In genomic region chr10:13728898-13729535, GRCh38 we compare ENCODE assay signal across 1 cellular context.
TF ChIP-seq lines count a peak whose summit lies in the region.

No MANE protein-coding gene starts in this region.

TF ChIP-seq in WTC11, 78 proteins besides CTCF, POLR2A, EP300 and RAD21 (continued from another document):
- no peak for TF ChIP-seq ZSCAN18 (CRISPR knock-in tag; IDR thresholded peaks at IDR 0.05)
- TF ChIP-seq FOXJ3 (CRISPR knock-in tag; IDR thresholded peaks at IDR 0.05; ENCODE audit: borderline replicate concordance) = no peak
- TF ChIP-seq CREB1 (CRISPR knock-in tag; IDR thresholded peaks at IDR 0.05) = no peak
- no peak for TF ChIP-seq EMX1 (CRISPR knock-in tag; IDR thresholded peaks at IDR 0.05)
- TF ChIP-seq, protein P1, sequence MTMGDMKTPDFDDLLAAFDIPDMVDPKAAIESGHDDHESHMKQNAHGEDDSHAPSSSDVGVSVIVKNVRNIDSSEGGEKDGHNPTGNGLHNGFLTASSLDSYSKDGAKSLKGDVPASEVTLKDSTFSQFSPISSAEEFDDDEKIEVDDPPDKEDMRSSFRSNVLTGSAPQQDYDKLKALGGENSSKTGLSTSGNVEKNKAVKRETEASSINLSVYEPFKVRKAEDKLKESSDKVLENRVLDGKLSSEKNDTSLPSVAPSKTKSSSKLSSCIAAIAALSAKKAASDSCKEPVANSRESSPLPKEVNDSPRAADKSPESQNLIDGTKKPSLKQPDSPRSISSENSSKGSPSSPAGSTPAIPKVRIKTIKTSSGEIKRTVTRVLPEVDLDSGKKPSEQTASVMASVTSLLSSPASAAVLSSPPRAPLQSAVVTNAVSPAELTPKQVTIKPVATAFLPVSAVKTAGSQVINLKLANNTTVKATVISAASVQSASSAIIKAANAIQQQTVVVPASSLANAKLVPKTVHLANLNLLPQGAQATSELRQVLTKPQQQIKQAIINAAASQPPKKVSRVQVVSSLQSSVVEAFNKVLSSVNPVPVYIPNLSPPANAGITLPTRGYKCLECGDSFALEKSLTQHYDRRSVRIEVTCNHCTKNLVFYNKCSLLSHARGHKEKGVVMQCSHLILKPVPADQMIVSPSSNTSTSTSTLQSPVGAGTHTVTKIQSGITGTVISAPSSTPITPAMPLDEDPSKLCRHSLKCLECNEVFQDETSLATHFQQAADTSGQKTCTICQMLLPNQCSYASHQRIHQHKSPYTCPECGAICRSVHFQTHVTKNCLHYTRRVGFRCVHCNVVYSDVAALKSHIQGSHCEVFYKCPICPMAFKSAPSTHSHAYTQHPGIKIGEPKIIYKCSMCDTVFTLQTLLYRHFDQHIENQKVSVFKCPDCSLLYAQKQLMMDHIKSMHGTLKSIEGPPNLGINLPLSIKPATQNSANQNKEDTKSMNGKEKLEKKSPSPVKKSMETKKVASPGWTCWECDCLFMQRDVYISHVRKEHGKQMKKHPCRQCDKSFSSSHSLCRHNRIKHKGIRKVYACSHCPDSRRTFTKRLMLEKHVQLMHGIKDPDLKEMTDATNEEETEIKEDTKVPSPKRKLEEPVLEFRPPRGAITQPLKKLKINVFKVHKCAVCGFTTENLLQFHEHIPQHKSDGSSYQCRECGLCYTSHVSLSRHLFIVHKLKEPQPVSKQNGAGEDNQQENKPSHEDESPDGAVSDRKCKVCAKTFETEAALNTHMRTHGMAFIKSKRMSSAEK (CRISPR knock-in tag; IDR thresholded peaks at IDR 0.05; ENCODE audit: borderline replicate concordance) = no peak
- TF ChIP-seq, protein P2, sequence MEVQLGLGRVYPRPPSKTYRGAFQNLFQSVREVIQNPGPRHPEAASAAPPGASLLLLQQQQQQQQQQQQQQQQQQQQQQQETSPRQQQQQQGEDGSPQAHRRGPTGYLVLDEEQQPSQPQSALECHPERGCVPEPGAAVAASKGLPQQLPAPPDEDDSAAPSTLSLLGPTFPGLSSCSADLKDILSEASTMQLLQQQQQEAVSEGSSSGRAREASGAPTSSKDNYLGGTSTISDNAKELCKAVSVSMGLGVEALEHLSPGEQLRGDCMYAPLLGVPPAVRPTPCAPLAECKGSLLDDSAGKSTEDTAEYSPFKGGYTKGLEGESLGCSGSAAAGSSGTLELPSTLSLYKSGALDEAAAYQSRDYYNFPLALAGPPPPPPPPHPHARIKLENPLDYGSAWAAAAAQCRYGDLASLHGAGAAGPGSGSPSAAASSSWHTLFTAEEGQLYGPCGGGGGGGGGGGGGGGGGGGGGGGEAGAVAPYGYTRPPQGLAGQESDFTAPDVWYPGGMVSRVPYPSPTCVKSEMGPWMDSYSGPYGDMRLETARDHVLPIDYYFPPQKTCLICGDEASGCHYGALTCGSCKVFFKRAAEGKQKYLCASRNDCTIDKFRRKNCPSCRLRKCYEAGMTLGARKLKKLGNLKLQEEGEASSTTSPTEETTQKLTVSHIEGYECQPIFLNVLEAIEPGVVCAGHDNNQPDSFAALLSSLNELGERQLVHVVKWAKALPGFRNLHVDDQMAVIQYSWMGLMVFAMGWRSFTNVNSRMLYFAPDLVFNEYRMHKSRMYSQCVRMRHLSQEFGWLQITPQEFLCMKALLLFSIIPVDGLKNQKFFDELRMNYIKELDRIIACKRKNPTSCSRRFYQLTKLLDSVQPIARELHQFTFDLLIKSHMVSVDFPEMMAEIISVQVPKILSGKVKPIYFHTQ (CRISPR knock-in tag; IDR thresholded peaks at IDR 0.05) = no peak
- TF ChIP-seq ZNF317 (CRISPR knock-in tag; IDR thresholded peaks at IDR 0.05; ENCODE audit: borderline replicate concordance, low read depth) = no peak
- no peak for TF ChIP-seq CBFB (CRISPR knock-in tag; IDR thresholded peaks at IDR 0.05; ENCODE audit: low read depth)
- TF ChIP-seq, protein P3, sequence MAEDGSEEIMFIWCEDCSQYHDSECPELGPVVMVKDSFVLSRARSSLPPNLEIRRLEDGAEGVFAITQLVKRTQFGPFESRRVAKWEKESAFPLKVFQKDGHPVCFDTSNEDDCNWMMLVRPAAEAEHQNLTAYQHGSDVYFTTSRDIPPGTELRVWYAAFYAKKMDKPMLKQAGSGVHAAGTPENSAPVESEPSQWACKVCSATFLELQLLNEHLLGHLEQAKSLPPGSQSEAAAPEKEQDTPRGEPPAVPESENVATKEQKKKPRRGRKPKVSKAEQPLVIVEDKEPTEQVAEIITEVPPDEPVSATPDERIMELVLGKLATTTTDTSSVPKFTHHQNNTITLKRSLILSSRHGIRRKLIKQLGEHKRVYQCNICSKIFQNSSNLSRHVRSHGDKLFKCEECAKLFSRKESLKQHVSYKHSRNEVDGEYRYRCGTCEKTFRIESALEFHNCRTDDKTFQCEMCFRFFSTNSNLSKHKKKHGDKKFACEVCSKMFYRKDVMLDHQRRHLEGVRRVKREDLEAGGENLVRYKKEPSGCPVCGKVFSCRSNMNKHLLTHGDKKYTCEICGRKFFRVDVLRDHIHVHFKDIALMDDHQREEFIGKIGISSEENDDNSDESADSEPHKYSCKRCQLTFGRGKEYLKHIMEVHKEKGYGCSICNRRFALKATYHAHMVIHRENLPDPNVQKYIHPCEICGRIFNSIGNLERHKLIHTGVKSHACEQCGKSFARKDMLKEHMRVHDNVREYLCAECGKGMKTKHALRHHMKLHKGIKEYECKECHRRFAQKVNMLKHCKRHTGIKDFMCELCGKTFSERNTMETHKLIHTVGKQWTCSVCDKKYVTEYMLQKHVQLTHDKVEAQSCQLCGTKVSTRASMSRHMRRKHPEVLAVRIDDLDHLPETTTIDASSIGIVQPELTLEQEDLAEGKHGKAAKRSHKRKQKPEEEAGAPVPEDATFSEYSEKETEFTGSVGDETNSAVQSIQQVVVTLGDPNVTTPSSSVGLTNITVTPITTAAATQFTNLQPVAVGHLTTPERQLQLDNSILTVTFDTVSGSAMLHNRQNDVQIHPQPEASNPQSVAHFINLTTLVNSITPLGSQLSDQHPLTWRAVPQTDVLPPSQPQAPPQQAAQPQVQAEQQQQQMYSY (CRISPR knock-in tag; IDR thresholded peaks at IDR 0.05) = no peak
